In the genomic region with DNA sequence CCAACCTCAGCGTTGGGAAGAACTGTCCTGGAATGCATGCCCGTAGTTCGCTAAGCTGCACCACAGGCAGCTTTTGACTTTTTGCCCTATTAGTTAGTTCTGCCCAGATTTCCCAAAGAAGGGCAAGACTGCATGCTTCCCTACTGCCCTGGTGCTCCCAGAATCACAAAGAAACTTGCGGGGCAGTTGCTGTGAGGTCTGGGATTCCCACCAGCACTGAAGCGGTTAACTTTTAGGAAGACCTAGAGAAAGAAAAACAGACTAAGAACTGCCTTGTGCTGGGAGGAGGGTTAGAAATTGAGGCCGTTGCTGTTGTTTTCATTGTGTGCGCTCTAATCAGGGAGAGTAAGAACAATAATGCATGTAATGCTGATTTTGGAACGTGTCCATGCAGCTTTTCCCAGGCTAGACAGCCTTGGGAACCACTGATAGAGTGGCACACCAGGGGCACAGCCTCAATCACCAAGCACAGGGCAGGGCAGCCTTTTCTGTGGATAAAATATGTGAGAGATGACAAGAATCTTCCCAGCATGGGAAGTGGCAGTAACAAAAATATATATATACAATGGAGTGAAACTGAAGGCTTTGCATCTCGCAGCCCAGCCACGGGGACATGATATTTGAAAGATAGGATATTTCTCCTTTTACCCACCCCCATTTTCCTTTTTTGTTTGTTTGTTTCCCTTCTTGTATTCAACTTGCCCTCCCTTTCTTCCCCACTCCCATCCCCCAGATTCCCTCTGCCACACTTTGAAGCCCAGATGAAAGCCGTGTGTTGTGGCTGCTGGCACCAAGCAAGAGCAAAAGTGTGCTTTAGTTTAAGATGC, we compare ENCODE assay signal across 9 cellular contexts.
DNase-seq lines count a peak whose midpoint lies in the region; ATAC-seq and TF ChIP-seq lines count a peak whose summit lies in the region.
"Had no signal": no experiment of that assay in that cellular context is flagged by ENCODE, and none has a peak within 500 bp of the region (broad histone marks: within the 10 kb centered on the region; RNA-seq: fewer than 3 reads in every experiment).

No MANE protein-coding gene starts in this region.

- 26 to 29% methylated on average over 11 of the region's 11 CpGs for WGBS in testis, 2 donors
- 10 to 13% methylated on average over 9 to 10 of the region's 11 CpGs for WGBS in gastroesophageal sphincter (ENCODE audit: low coverage in 1 of 2), 2 donors

- ATAC-seq in left lung: peak; percentile 73
- no peak for ATAC-seq in gastroesophageal sphincter

- TF ChIP-seq POLR2A in testis (IDR thresholded peaks at IDR 0.05): no peak
- no peak for TF ChIP-seq POLR2A in gastroesophageal sphincter (IDR thresholded peaks at IDR 0.05)

- no peaks in the 10 kb centered on the region for H3K27me3 ChIP-seq in left lung
- H3K27me3 ChIP-seq in testis: no peaks in the 10 kb centered on the region
- no peaks in the 10 kb centered on the region for H3K27me3 ChIP-seq in gastroesophageal sphincter

- TF ChIP-seq EP300 in gastroesophageal sphincter (IDR thresholded peaks at IDR 0.05): no peak

- H3K4me3 ChIP-seq in choroid plexus epithelial cell (ENCODE audit: low read depth, low read length): peak overlapping the region; percentile 43
- H3K4me3 ChIP-seq in left lung: no peak overlapping the region
- no peak overlapping the region for H3K4me3 ChIP-seq in testis
- no peak overlapping the region for H3K4me3 ChIP-seq in gastroesophageal sphincter

- no peaks in the 10 kb centered on the region for H3K9me3 ChIP-seq in left lung
- no peaks in the 10 kb centered on the region for H3K9me3 ChIP-seq in testis
- no peaks in the 10 kb centered on the region for H3K9me3 ChIP-seq in gastroesophageal sphincter

- DNase-seq in NCI-H2107 treated with DMSO at 0.1 percent for 48 hours (lab: John Stamatoyannopoulos, UW; ENCODE audit: unreplicated experiment): peak; percentile 2
- no peak for DNase-seq in NCI-H2107 (lab: John Stamatoyannopoulos, UW)
- DNase-seq in choroid plexus epithelial cell (ENCODE audit: low read depth): peak; percentile 61
- DNase-seq in left lung: no peak
- DNase-seq in testis: peak; percentile 39
- no peak for DNase-seq in activated CD8-positive, alpha-beta memory T cell treated with anti-CD3 and anti-CD28 coated beads, Interleukin-2, amount 50 U/mL, for 4 hours
- no peak for DNase-seq in NOMO-1 (lab: John Stamatoyannopoulos, UW; ENCODE audit: unreplicated experiment in 2 of 2)
- DNase-seq: activated naive CD4-positive, alpha-beta T cell treated with Interleukin-2 at 50 U/mL for 16 hours had no signal

- intact Hi-C loops in left lung (cut with DNase I): no loop called here
- intact Hi-C loops in testis (cut with DNase I; ENCODE audit: low total_unique reads): no loop called here

- H3K36me3 ChIP-seq in left lung: no peaks in the 10 kb centered on the region
- no peaks in the 10 kb centered on the region for H3K36me3 ChIP-seq in testis (ENCODE audit: low read depth, missing control alignments)
- H3K36me3 ChIP-seq in gastroesophageal sphincter: no peaks in the 10 kb centered on the region

- H3K4me1 ChIP-seq in left lung (peaks cover 4 to 5% of the 10 kb centered on the region in 2 donors), testis (peaks cover 15% of the 10 kb centered on the region), gastroesophageal sphincter (peaks cover 0 to 17% (median 0%) of the 10 kb centered on the region in 3 donors)

- TF ChIP-seq CTCF in choroid plexus epithelial cell (conservative IDR thresholded peaks at IDR 0.05; ENCODE audit: low read depth, low read length): no peak
- TF ChIP-seq CTCF in left lung (IDR thresholded peaks at IDR 0.05): no peak
- TF ChIP-seq CTCF in testis (IDR thresholded peaks at IDR 0.05): no peak
- no peak for TF ChIP-seq CTCF in gastroesophageal sphincter (IDR thresholded peaks at IDR 0.05)

- no peak overlapping the region for H3K27ac ChIP-seq in left lung
- H3K27ac ChIP-seq in testis: peak overlapping the region; percentile 38 to 50
- H3K27ac ChIP-seq in gastroesophageal sphincter: peak overlapping the region in 1 of 4 donors; percentile 21

Comparison
In these comparisons a context has a peak if more than half of its experiments do, and no peak if none do; other contexts are left out.
1. DNase-seq: peak in NCI-H2107 treated with DMSO at 0.1 percent for 48 hours (single experiment), choroid plexus epithelial cell (single experiment) and testis (single experiment); none in NCI-H2107 (single experiment), left lung (0 of 2), activated CD8-positive, alpha-beta memory T cell treated with anti-CD3 and anti-CD28 coated beads, Interleukin-2, amount 50 U/mL, for 4 hours (single experiment) and NOMO-1 (0 of 2).
2. H3K27ac ChIP-seq: peak in testis (2 of 2); none in left lung (0 of 2).